1 cellular context compared by ENCODE assay signal in genomic region chr1:178278135-178278534, GRCh38.
TF ChIP-seq lines count a peak whose summit lies in the region.

No MANE protein-coding gene starts in this region.

TF ChIP-seq in SK-N-SH, 30 proteins besides CTCF, POLR2A, EP300 and RAD21:
- TF ChIP-seq, protein P1, sequence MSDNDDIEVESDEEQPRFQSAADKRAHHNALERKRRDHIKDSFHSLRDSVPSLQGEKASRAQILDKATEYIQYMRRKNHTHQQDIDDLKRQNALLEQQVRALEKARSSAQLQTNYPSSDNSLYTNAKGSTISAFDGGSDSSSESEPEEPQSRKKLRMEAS (IDR thresholded peaks at IDR 0.05; ENCODE audit: low read depth) = no peak
- TF ChIP-seq, protein P2, sequence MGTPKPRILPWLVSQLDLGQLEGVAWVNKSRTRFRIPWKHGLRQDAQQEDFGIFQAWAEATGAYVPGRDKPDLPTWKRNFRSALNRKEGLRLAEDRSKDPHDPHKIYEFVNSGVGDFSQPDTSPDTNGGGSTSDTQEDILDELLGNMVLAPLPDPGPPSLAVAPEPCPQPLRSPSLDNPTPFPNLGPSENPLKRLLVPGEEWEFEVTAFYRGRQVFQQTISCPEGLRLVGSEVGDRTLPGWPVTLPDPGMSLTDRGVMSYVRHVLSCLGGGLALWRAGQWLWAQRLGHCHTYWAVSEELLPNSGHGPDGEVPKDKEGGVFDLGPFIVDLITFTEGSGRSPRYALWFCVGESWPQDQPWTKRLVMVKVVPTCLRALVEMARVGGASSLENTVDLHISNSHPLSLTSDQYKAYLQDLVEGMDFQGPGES (IDR thresholded peaks at IDR 0.05; ENCODE audit: low read depth, low read length) = no peak
- TF ChIP-seq, protein P3, sequence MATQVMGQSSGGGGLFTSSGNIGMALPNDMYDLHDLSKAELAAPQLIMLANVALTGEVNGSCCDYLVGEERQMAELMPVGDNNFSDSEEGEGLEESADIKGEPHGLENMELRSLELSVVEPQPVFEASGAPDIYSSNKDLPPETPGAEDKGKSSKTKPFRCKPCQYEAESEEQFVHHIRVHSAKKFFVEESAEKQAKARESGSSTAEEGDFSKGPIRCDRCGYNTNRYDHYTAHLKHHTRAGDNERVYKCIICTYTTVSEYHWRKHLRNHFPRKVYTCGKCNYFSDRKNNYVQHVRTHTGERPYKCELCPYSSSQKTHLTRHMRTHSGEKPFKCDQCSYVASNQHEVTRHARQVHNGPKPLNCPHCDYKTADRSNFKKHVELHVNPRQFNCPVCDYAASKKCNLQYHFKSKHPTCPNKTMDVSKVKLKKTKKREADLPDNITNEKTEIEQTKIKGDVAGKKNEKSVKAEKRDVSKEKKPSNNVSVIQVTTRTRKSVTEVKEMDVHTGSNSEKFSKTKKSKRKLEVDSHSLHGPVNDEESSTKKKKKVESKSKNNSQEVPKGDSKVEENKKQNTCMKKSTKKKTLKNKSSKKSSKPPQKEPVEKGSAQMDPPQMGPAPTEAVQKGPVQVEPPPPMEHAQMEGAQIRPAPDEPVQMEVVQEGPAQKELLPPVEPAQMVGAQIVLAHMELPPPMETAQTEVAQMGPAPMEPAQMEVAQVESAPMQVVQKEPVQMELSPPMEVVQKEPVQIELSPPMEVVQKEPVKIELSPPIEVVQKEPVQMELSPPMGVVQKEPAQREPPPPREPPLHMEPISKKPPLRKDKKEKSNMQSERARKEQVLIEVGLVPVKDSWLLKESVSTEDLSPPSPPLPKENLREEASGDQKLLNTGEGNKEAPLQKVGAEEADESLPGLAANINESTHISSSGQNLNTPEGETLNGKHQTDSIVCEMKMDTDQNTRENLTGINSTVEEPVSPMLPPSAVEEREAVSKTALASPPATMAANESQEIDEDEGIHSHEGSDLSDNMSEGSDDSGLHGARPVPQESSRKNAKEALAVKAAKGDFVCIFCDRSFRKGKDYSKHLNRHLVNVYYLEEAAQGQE (IDR thresholded peaks at IDR 0.05; ENCODE audit: low read depth, low read length) = no peak
- no peak for TF ChIP-seq MEF2A (IDR thresholded peaks at IDR 0.05; ENCODE audit: borderline replicate concordance, low read depth)
- no peak for TF ChIP-seq ELF1 (IDR thresholded peaks at IDR 0.05)
- no peak for TF ChIP-seq EZH2phosphoT487 (IDR thresholded peaks at IDR 0.05; ENCODE audit: borderline replicate concordance, low read depth)
- TF ChIP-seq, protein P4, sequence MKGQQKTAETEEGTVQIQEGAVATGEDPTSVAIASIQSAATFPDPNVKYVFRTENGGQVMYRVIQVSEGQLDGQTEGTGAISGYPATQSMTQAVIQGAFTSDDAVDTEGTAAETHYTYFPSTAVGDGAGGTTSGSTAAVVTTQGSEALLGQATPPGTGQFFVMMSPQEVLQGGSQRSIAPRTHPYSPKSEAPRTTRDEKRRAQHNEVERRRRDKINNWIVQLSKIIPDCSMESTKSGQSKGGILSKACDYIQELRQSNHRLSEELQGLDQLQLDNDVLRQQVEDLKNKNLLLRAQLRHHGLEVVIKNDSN (IDR thresholded peaks at IDR 0.05; ENCODE audit: borderline replicate concordance, low read depth) = no peak
- TF ChIP-seq, protein P5, sequence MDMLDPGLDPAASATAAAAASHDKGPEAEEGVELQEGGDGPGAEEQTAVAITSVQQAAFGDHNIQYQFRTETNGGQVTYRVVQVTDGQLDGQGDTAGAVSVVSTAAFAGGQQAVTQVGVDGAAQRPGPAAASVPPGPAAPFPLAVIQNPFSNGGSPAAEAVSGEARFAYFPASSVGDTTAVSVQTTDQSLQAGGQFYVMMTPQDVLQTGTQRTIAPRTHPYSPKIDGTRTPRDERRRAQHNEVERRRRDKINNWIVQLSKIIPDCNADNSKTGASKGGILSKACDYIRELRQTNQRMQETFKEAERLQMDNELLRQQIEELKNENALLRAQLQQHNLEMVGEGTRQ (IDR thresholded peaks at IDR 0.05; ENCODE audit: borderline replicate concordance, low read depth, low read length) = no peak
- TF ChIP-seq SIN3A (IDR thresholded peaks at IDR 0.05; ENCODE audit: borderline replicate concordance, low read depth, low read length) = no peak
- no peak for TF ChIP-seq JUND (IDR thresholded peaks at IDR 0.05)
- no peak for TF ChIP-seq NFIC (IDR thresholded peaks at IDR 0.05; ENCODE audit: borderline replicate concordance)
- no peak for TF ChIP-seq TAF1 (IDR thresholded peaks at IDR 0.05; ENCODE audit: borderline replicate concordance, low read depth, low read length)
- TF ChIP-seq RXRA (IDR thresholded peaks at IDR 0.05; ENCODE audit: borderline replicate concordance, low read depth) = no peak
- TF ChIP-seq TEAD4 (IDR thresholded peaks at IDR 0.05; ENCODE audit: borderline replicate concordance, insufficient read depth) = no peak
- no peak for TF ChIP-seq GATA2 (CRISPR knock-in tag; IDR thresholded peaks at IDR 0.05)
- no peak for TF ChIP-seq RCOR1 (IDR thresholded peaks at IDR 0.05; ENCODE audit: low read length)
- TF ChIP-seq POLR2AphosphoS5 (IDR thresholded peaks at IDR 0.05; ENCODE audit: low read depth, low read length) = no peak
- TF ChIP-seq SMC3 (IDR thresholded peaks at IDR 0.05; ENCODE audit: low read depth, low read length) = no peak
- no peak for TF ChIP-seq YY1 (IDR thresholded peaks at IDR 0.05; ENCODE audit: low read depth)
- TF ChIP-seq ZBTB33 (IDR thresholded peaks at IDR 0.05; ENCODE audit: borderline replicate concordance, low read depth) = no peak
